In genomic region chr2:48205137-48205798, GRCh38 we compare ENCODE assay signal across 9 cellular contexts.
DNase-seq lines count a peak whose midpoint lies in the region; ATAC-seq and TF ChIP-seq lines count a peak whose summit lies in the region.
"Had no signal": no experiment of that assay in that cellular context is flagged by ENCODE, and none has a peak within 500 bp of the region (broad histone marks: within the 10 kb centered on the region; RNA-seq: fewer than 3 reads in every experiment).

No MANE protein-coding gene starts in this region.

- H3K27ac ChIP-seq in AG04450 (ENCODE audit: low read depth, low read length), result no peak overlapping the region

- no peaks in the 10 kb centered on the region for H3K9me3 Mint-ChIP-seq in natural killer cell treated with Interleukin-12 subunit alpha and Interleukin-12 subunit beta and Interleukin-15 and Interleukin-18, amount 100 ng/mL, for 72 hours

- DNase-seq in AG04450 (ENCODE audit: low read depth, low spot score) (no peak), fibroblast of pulmonary artery (ENCODE audit: low read depth) (peak; percentile 22), NCI-H526 treated with DMSO at 0.1 percent for 48 hours (lab: John Stamatoyannopoulos, UW) (no peak)
- DNase-seq in stimulated activated CD4-positive, alpha-beta T cell treated with anti-CD3 and anti-CD28 coated beads, Interleukin-1b, Interleukin-23, amount 100 ng/mL, for 48 hours, result no peak
- DNase-seq in natural killer cell treated with Interleukin-12 subunit alpha and Interleukin-12 subunit beta and Interleukin-15 and Interleukin-18, amount 100 ng/mL, for 72 hours (ENCODE audit: low spot score), result no peak
- DNase-seq: DMS79 treated with DMSO at 0.1 percent for 48 hours had no signal

- H3K4me3 Mint-ChIP-seq in natural killer cell treated with Interleukin-12 subunit alpha and Interleukin-12 subunit beta and Interleukin-15 and Interleukin-18, amount 100 ng/mL, for 72 hours, result no peak overlapping the region

- no peaks in the 10 kb centered on the region for H3K4me1 Mint-ChIP-seq in natural killer cell treated with Interleukin-12 subunit alpha and Interleukin-12 subunit beta and Interleukin-15 and Interleukin-18, amount 100 ng/mL, for 72 hours (ENCODE audit: low read depth in 2 of 2)

- POLR2A ChIA-PET in AG04450 (lab: Yijun Ruan, JAX), result no interaction called here

- H3K4me3 ChIP-seq in AG04450 (ENCODE audit: low read depth, low read length) (no peak overlapping the region), fibroblast of pulmonary artery (replicated peaks; ENCODE audit: low read depth, low read length) (no peak overlapping the region)

- CTCF ChIA-PET in AG04450 (lab: Charles Lee), result interaction anchor here (0.6 kb wide), 1 partner anchor 92 kb away, joined by 3 read pairs; no protein-coding TSS in a partner anchor

- ATAC-seq in GM19438 (IDR thresholded peaks at IDR 0.05; ENCODE audit: low read depth, unreplicated experiment), result peak; percentile 81
- peak; percentile 75 for ATAC-seq in HG03520 (IDR thresholded peaks at IDR 0.05; ENCODE audit: unreplicated experiment)
- no peak for ATAC-seq in GM18873 (IDR thresholded peaks at IDR 0.05; ENCODE audit: low FRiP score, unreplicated experiment)
- no peak for ATAC-seq in natural killer cell treated with Interleukin-12 subunit alpha and Interleukin-12 subunit beta and Interleukin-15 and Interleukin-18, amount 100 ng/mL, for 72 hours

- TF ChIP-seq CTCF in AG04450 (IDR thresholded peaks at IDR 0.05; ENCODE audit: low read depth, low read length) (peak; percentile 17; the same call in 1 of the 2 replicates), fibroblast of pulmonary artery (IDR thresholded peaks at IDR 0.05; ENCODE audit: low read length, missing control alignments) (peak; percentile 28)

- no peaks in the 10 kb centered on the region for H3K27me3 ChIP-seq in AG04450 (ENCODE audit: control insufficient read depth, insufficient read depth, low read length)

- H3K9me3 ChIP-seq in AG04450 (ENCODE audit: control insufficient read depth, insufficient read depth, low read length), result no peaks in the 10 kb centered on the region

- H3K27me3 Mint-ChIP-seq in natural killer cell treated with Interleukin-12 subunit alpha and Interleukin-12 subunit beta and Interleukin-15 and Interleukin-18, amount 100 ng/mL, for 72 hours, result no peaks in the 10 kb centered on the region

- H3K36me3 Mint-ChIP-seq in natural killer cell treated with Interleukin-12 subunit alpha and Interleukin-12 subunit beta and Interleukin-15 and Interleukin-18, amount 100 ng/mL, for 72 hours, result no peaks in the 10 kb centered on the region

- H3K27ac Mint-ChIP-seq in natural killer cell treated with Interleukin-12 subunit alpha and Interleukin-12 subunit beta and Interleukin-15 and Interleukin-18, amount 100 ng/mL, for 72 hours, result peak overlapping the region in 1 of 2 donors; percentile 34

Comparison
In these comparisons a context has a peak if more than half of its experiments do, and no peak if none do; other contexts are left out.
1. ATAC-seq: peak in GM19438 (single experiment) and HG03520 (single experiment); none in GM18873 (single experiment) and natural killer cell treated with Interleukin-12 subunit alpha and Interleukin-12 subunit beta and Interleukin-15 and Interleukin-18, amount 100 ng/mL, for 72 hours (0 of 2).